In the genomic region with DNA sequence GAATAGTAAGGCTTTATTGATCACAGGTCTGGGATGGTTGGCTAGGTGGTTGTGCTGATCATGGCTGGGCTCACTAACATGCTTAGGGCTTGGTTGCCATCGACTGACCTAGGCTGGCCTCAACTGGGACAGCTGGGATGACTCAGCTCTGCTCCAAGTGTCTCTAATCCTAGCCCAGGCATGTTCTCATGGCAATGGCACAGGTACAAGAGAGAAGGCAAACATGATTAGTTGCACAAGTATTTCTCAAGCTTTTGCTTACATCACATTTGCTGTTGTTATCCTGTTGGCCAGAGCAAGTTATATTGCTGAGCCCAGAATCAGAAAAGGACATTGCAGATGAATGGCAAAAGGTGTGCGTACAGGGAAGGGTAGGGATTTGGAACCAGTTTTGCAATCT, we compare ENCODE assay signal across 12 cellular contexts.
A peak's percentile ranks its signal among the peaks of the same experiment; 100 is the strongest.
DNase-seq lines count a peak whose midpoint lies in the region; ATAC-seq, FAIRE-seq and TF ChIP-seq lines count a peak whose summit lies in the region.
"Had no signal": no experiment of that assay in that cellular context is flagged by ENCODE, and none has a peak within 500 bp of the region (broad histone marks: within the 10 kb centered on the region; RNA-seq: fewer than 3 reads in every experiment).

No MANE protein-coding gene starts in this region.

- H3K9me3 ChIP-seq in astrocyte (ENCODE audit: insufficient read depth, low read depth, low read length): no peaks in the 10 kb centered on the region
- H3K9me3 ChIP-seq: SJCRH30, stomach had no signal

- no peak for TF ChIP-seq CTCF in astrocyte (IDR thresholded peaks at IDR 0.05; ENCODE audit: insufficient read depth, low read depth, low read length)

- no peak overlapping the region for H3K4me3 ChIP-seq in astrocyte (ENCODE audit: insufficient read depth, low read depth, low read length)
- H3K4me3 ChIP-seq: SJCRH30, stomach had no signal

- H3K4me3 Mint-ChIP-seq in activated CD4-positive, alpha-beta T cell treated with anti-CD3 and anti-CD28 coated beads for 36 hours: no peak overlapping the region
- H3K4me3 Mint-ChIP-seq in astrocyte (ENCODE audit: unreplicated experiment): no peak overlapping the region
- H3K4me3 Mint-ChIP-seq: natural killer cell had no signal

- DNase-seq in activated CD4-positive, alpha-beta T cell treated with anti-CD3 and anti-CD28 coated beads for 36 hours: no peak
- DNase-seq in activated CD4-positive, alpha-beta T cell treated with anti-CD3 and anti-CD28 coated beads, Interleukin-2, amount 50 U/mL, for 48 hours: no peak
- DNase-seq in astrocyte (ENCODE audit: low read depth) (peak; percentile 16), iris pigment epithelial cell (ENCODE audit: low read depth) (peak; percentile 71), urothelium cell line (ENCODE audit: low spot score) (peak; percentile 61), NCI-H2107 (lab: John Stamatoyannopoulos, UW) (no peak), superior temporal gyrus (ENCODE audit: extremely low spot score) (no peak)
- DNase-seq in activated CD4-positive, CD25-positive, alpha-beta regulatory T cell (lab: John Stamatoyannopoulos, UW): no peak
- DNase-seq: activated gamma-delta T cell, natural killer cell, SJCRH30, stomach had no signal

- no peak overlapping the region for H2AFZ ChIP-seq in astrocyte (ENCODE audit: low read depth, low read length)

- intact Hi-C loops in activated CD4-positive, alpha-beta T cell treated with anti-CD3 and anti-CD28 coated beads for 36 hours (cut with DNase I, micrococcal nuclease): no loop called here

- H3K27ac ChIP-seq in astrocyte (ENCODE audit: low read depth, low read length): no peak overlapping the region
- H3K27ac ChIP-seq: SJCRH30, stomach had no signal

- no peak for FAIRE-seq in astrocyte (lab: Jason Lieb, UNC)
- FAIRE-seq in urothelium cell line (lab: Jason Lieb, UNC): peak; percentile 88

- H3K4me1 ChIP-seq in astrocyte (ENCODE audit: insufficient read depth, low read length): no peaks in the 10 kb centered on the region
- H3K4me1 ChIP-seq: SJCRH30, stomach had no signal

- peaks cover 5% of the 10 kb centered on the region for H3K27me3 Mint-ChIP-seq in activated CD4-positive, alpha-beta T cell treated with anti-CD3 and anti-CD28 coated beads for 36 hours
- H3K27me3 Mint-ChIP-seq in astrocyte (ENCODE audit: low read depth, unreplicated experiment): peaks cover 36% of the 10 kb centered on the region

- POLR2A ChIA-PET in activated CD4-positive, alpha-beta T cell treated with anti-CD3 and anti-CD28 coated beads for 36 hours (lab: Charles Lee): no interaction called here

- no peaks in the 10 kb centered on the region for H3K36me3 Mint-ChIP-seq in activated CD4-positive, alpha-beta T cell treated with anti-CD3 and anti-CD28 coated beads for 36 hours (ENCODE audit: low read depth)
- H3K36me3 Mint-ChIP-seq in astrocyte (ENCODE audit: low read depth, unreplicated experiment): peaks cover 1% of the 10 kb centered on the region
- H3K36me3 Mint-ChIP-seq: natural killer cell had no signal

- H3K9me3 Mint-ChIP-seq in activated CD4-positive, alpha-beta T cell treated with anti-CD3 and anti-CD28 coated beads for 36 hours (ENCODE audit: low read depth): no peaks in the 10 kb centered on the region
- peaks cover 16% of the 10 kb centered on the region for H3K9me3 Mint-ChIP-seq in astrocyte (ENCODE audit: unreplicated experiment)
- H3K9me3 Mint-ChIP-seq: natural killer cell had no signal

- H3K4me2 ChIP-seq in astrocyte (ENCODE audit: low read length): no peak overlapping the region

- H3K27ac Mint-ChIP-seq in activated CD4-positive, alpha-beta T cell treated with anti-CD3 and anti-CD28 coated beads for 36 hours: peak overlapping the region; percentile 60
- peak overlapping the region; percentile 88 for H3K27ac Mint-ChIP-seq in astrocyte (ENCODE audit: unreplicated experiment)

- H4K20me1 ChIP-seq in astrocyte (ENCODE audit: insufficient read depth, low read length): no peaks in the 10 kb centered on the region

- peaks cover 13% of the 10 kb centered on the region for H3K4me1 Mint-ChIP-seq in activated CD4-positive, alpha-beta T cell treated with anti-CD3 and anti-CD28 coated beads for 36 hours
- peaks cover 13% of the 10 kb centered on the region for H3K4me1 Mint-ChIP-seq in astrocyte (ENCODE audit: low read depth, unreplicated experiment)
- H3K4me1 Mint-ChIP-seq: natural killer cell had no signal

- H3K36me3 ChIP-seq in astrocyte (ENCODE audit: insufficient read depth, low read length): no peaks in the 10 kb centered on the region
- H3K36me3 ChIP-seq: SJCRH30, stomach had no signal

- ATAC-seq in activated CD4-positive, alpha-beta T cell treated with anti-CD3 and anti-CD28 coated beads for 36 hours: peak; percentile 47

- H3K9ac ChIP-seq in astrocyte (ENCODE audit: low read length): no peak overlapping the region

- H3K27me3 ChIP-seq in astrocyte (ENCODE audit: insufficient read depth, low read length): peaks cover 1% of the 10 kb centered on the region
- H3K27me3 ChIP-seq: SJCRH30, stomach had no signal

- H3K79me2 ChIP-seq in astrocyte (ENCODE audit: insufficient read depth, low read length): no peaks in the 10 kb centered on the region

- CTCF ChIA-PET in activated CD4-positive, alpha-beta T cell treated with anti-CD3 and anti-CD28 coated beads for 36 hours (lab: Charles Lee): no interaction called here

Comparison
In these comparisons a context has a peak if more than half of its experiments do, and no peak if none do; other contexts are left out.
1. DNase-seq: peak in astrocyte (single experiment), iris pigment epithelial cell (single experiment) and urothelium cell line (single experiment); none in activated CD4-positive, alpha-beta T cell treated with anti-CD3 and anti-CD28 coated beads for 36 hours (single experiment), activated CD4-positive, alpha-beta T cell treated with anti-CD3 and anti-CD28 coated beads, Interleukin-2, amount 50 U/mL, for 48 hours (0 of 2), NCI-H2107 (single experiment), activated CD4-positive, CD25-positive, alpha-beta regulatory T cell (0 of 4) and superior temporal gyrus (single experiment).